ENCODE assay signal across 18 cellular contexts in genomic region chr14:34610101-34610500, GRCh38.
"Had no signal": no experiment of that assay in that cellular context is flagged by ENCODE, and none has a peak within 500 bp of the region (broad histone marks: within the 10 kb centered on the region; RNA-seq: fewer than 3 reads in every experiment).

No MANE protein-coding gene starts in this region.

- DNase-seq: activated CD4-positive, alpha-beta T cell treated with anti-CD3 and anti-CD28 coated beads, Interleukin-2, amount 50 U/mL, for 1 hour; activated naive CD8-positive, alpha-beta T cell treated with anti-CD3 and anti-CD28 coated beads, Interleukin-2, amount 10 ng/mL, durations not matched to agents 7 days and 5 days; amygdala; heart right ventricle; islet precursor cell; left cardiac atrium; occipital lobe; stimulated activated CD4-positive, alpha-beta T cell treated with anti-CD3 and anti-CD28 coated beads, Interleukin-2, amount 100 ng/mL, for 48 hours; stimulated activated CD8-positive, alpha-beta memory T cell treated with anti-CD3 and anti-CD28 coated beads, Interleukin-4, amount 100 ng/mL, for 48 hours; stimulated activated naive B cell treated with anti-CD40 and anti-IgM and Interleukin-4, amounts not matched to agents 10 μg/mL and 1 μg/mL and 100 μg/mL, for 72 hours; T-cell; testis; trophoblast cell had no signal

- H3K27me3 ChIP-seq: heart right ventricle, testis, vagina had no signal

- H3K4me1 Mint-ChIP-seq: neural crest cell had no signal

- H3K9me3 Mint-ChIP-seq: activated naive CD8-positive, alpha-beta T cell treated with anti-CD3 and anti-CD28 coated beads, Interleukin-2, amount 10 ng/mL, durations not matched to agents 7 days and 5 days; neural crest cell; stimulated activated naive B cell treated with anti-CD40 and anti-IgM and Interleukin-4, amounts not matched to agents 10 μg/mL and 1 μg/mL and 100 μg/mL, for 72 hours; T-cell; T-helper 2 cell treated with Interferon-gamma antibody and Interleukin-4, amounts not matched to agents 5 μg/mL and 100 μg/mL, for 36 hours had no signal

- H3K4me3 Mint-ChIP-seq: activated naive CD8-positive, alpha-beta T cell treated with anti-CD3 and anti-CD28 coated beads, Interleukin-2, amount 10 ng/mL, durations not matched to agents 7 days and 5 days; neural crest cell; stimulated activated naive B cell treated with anti-CD40 and anti-IgM and Interleukin-4, amounts not matched to agents 10 μg/mL and 1 μg/mL and 100 μg/mL, for 72 hours; T-cell; T-helper 2 cell treated with Interferon-gamma antibody and Interleukin-4, amounts not matched to agents 5 μg/mL and 100 μg/mL, for 36 hours had no signal

- H3K27ac Mint-ChIP-seq: activated naive CD8-positive, alpha-beta T cell treated with anti-CD3 and anti-CD28 coated beads, Interleukin-2, amount 10 ng/mL, durations not matched to agents 7 days and 5 days; stimulated activated naive B cell treated with anti-CD40 and anti-IgM and Interleukin-4, amounts not matched to agents 10 μg/mL and 1 μg/mL and 100 μg/mL, for 72 hours; T-cell; T-helper 2 cell treated with Interferon-gamma antibody and Interleukin-4, amounts not matched to agents 5 μg/mL and 100 μg/mL, for 36 hours had no signal

- H3K4me3 ChIP-seq: heart right ventricle, testis, vagina had no signal

- ATAC-seq: activated CD4-positive, CD25-positive, alpha-beta regulatory T cell treated with anti-CD3 and anti-CD28 coated beads, Interleukin-2, amount 50 U/mL, for 24 hours; heart right ventricle; left cardiac atrium; stimulated activated naive B cell treated with anti-CD40 and anti-IgM and Interleukin-4, amounts not matched to agents 10 μg/mL and 1 μg/mL and 100 μg/mL, for 72 hours; T-cell had no signal

- H3K27me3 Mint-ChIP-seq: activated naive CD8-positive, alpha-beta T cell treated with anti-CD3 and anti-CD28 coated beads, Interleukin-2, amount 10 ng/mL, durations not matched to agents 7 days and 5 days; stimulated activated naive B cell treated with anti-CD40 and anti-IgM and Interleukin-4, amounts not matched to agents 10 μg/mL and 1 μg/mL and 100 μg/mL, for 72 hours; T-cell had no signal

- H3K4me1 ChIP-seq: testis, vagina had no signal

- H3K9me3 ChIP-seq: heart right ventricle, testis, vagina had no signal

- H3K27ac ChIP-seq: heart right ventricle, vagina, VCaP had no signal
